8 cellular contexts compared by ENCODE assay signal in the genomic region with DNA sequence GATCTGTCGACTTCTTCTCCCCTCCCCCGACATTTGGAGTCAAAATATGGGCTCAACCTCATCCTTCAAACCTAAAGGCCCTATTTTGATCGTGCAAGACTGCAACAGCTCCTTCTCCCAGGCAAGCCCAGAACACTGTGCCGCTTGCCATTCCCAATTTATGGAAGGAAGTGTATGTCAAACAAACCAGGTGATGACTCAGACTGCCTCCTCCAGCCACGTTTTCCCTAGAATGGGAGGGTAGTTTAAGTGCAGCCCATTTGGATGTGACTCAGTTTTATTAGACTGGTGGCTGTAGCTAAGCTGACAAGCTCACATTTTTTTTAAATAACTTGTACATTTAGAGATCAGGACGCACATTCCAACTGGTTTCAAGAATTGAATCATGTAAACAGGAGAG.
DNase-seq lines count a peak whose midpoint lies in the region; ATAC-seq lines count a peak whose summit lies in the region.

No MANE protein-coding gene starts in this region.

- H3K9me3 ChIP-seq in right cardiac atrium (ENCODE audit: control insufficient read depth, low read length): no peaks in the 10 kb centered on the region

- H3K4me3 Mint-ChIP-seq in activated CD4-positive, alpha-beta T cell treated with anti-CD3 and anti-CD28 coated beads, Interleukin-2, amount 10 ng/mL, durations not matched to agents 7 days and 5 days: peak overlapping the region; percentile 64
- H3K4me3 Mint-ChIP-seq in activated CD4-positive, alpha-beta memory T cell treated with anti-CD3 and anti-CD28 coated beads, Interleukin-2, amount 10 ng/mL, durations not matched to agents 7 days and 5 days: peak overlapping the region; percentile 86

- intact Hi-C loops in right cardiac atrium (cut with DNase I): no loop called here

- H3K4me3 ChIP-seq in right cardiac atrium (ENCODE audit: low read length): no peak overlapping the region

- no peaks in the 10 kb centered on the region for H3K4me1 ChIP-seq in right cardiac atrium (ENCODE audit: control insufficient read depth, insufficient read depth, low read length)

- CTCF ChIA-PET in activated CD4-positive, alpha-beta T cell treated with anti-CD3 and anti-CD28 coated beads, Interleukin-2, amount 10 ng/mL, durations not matched to agents 7 days and 5 days (lab: Charles Lee): interaction anchor here (1.2 to 1.3 kb wide), 2 partner anchors 11 to 12 kb away, joined by 3 read pairs; no protein-coding TSS in a partner anchor
- CTCF ChIA-PET in activated CD4-positive, alpha-beta memory T cell treated with anti-CD3 and anti-CD28 coated beads, Interleukin-2, amount 10 ng/mL, durations not matched to agents 7 days and 5 days (lab: Charles Lee): interaction anchor here (0.6 to 1.7 kb wide), 3 partner anchors 13 to 31 kb away, joined by 3 to 7 read pairs (median 4); no protein-coding TSS in a partner anchor

- peaks cover 15% of the 10 kb centered on the region for H3K36me3 Mint-ChIP-seq in activated CD4-positive, alpha-beta T cell treated with anti-CD3 and anti-CD28 coated beads, Interleukin-2, amount 10 ng/mL, durations not matched to agents 7 days and 5 days (ENCODE audit: low read depth)
- H3K36me3 Mint-ChIP-seq in activated CD4-positive, alpha-beta memory T cell treated with anti-CD3 and anti-CD28 coated beads, Interleukin-2, amount 10 ng/mL, durations not matched to agents 7 days and 5 days (ENCODE audit: low read depth): peaks cover 40% of the 10 kb centered on the region

- no peaks in the 10 kb centered on the region for H3K9me3 Mint-ChIP-seq in activated CD4-positive, alpha-beta T cell treated with anti-CD3 and anti-CD28 coated beads, Interleukin-2, amount 10 ng/mL, durations not matched to agents 7 days and 5 days
- H3K9me3 Mint-ChIP-seq in activated CD4-positive, alpha-beta memory T cell treated with anti-CD3 and anti-CD28 coated beads, Interleukin-2, amount 10 ng/mL, durations not matched to agents 7 days and 5 days: no peaks in the 10 kb centered on the region

- no peak for DNase-seq in activated CD4-positive, alpha-beta T cell treated with anti-CD3 and anti-CD28 coated beads, Interleukin-2, amount 10 ng/mL, durations not matched to agents 7 days and 5 days
- no peak for DNase-seq in activated CD4-positive, alpha-beta T cell treated with anti-CD3 and anti-CD28 coated beads, Interleukin-2, amount 50 U/mL, for 4 hours
- DNase-seq in activated CD4-positive, alpha-beta memory T cell treated with anti-CD3 and anti-CD28 coated beads, Interleukin-2, amount 10 ng/mL, durations not matched to agents 7 days and 5 days: no peak
- DNase-seq in right cardiac atrium (peak in 1 of 3 donors; percentile 12), stromal cell of bone marrow (ENCODE audit: low read depth) (peak; percentile 87), D341Med (ENCODE audit: low spot score) (no peak), SK-N-DZ (ENCODE audit: low spot score) (no peak), NCI-H2227 treated with DMSO at 0.1 percent for 48 hours (lab: John Stamatoyannopoulos, UW) (no peak)

- H3K4me1 Mint-ChIP-seq in activated CD4-positive, alpha-beta T cell treated with anti-CD3 and anti-CD28 coated beads, Interleukin-2, amount 10 ng/mL, durations not matched to agents 7 days and 5 days: peaks cover 67% of the 10 kb centered on the region
- H3K4me1 Mint-ChIP-seq in activated CD4-positive, alpha-beta memory T cell treated with anti-CD3 and anti-CD28 coated beads, Interleukin-2, amount 10 ng/mL, durations not matched to agents 7 days and 5 days: peaks cover 58% of the 10 kb centered on the region

- no peaks in the 10 kb centered on the region for H3K27me3 Mint-ChIP-seq in activated CD4-positive, alpha-beta T cell treated with anti-CD3 and anti-CD28 coated beads, Interleukin-2, amount 10 ng/mL, durations not matched to agents 7 days and 5 days
- H3K27me3 Mint-ChIP-seq in activated CD4-positive, alpha-beta memory T cell treated with anti-CD3 and anti-CD28 coated beads, Interleukin-2, amount 10 ng/mL, durations not matched to agents 7 days and 5 days: no peaks in the 10 kb centered on the region

- H3K27ac Mint-ChIP-seq in activated CD4-positive, alpha-beta T cell treated with anti-CD3 and anti-CD28 coated beads, Interleukin-2, amount 10 ng/mL, durations not matched to agents 7 days and 5 days: peak overlapping the region; percentile 95
- H3K27ac Mint-ChIP-seq in activated CD4-positive, alpha-beta memory T cell treated with anti-CD3 and anti-CD28 coated beads, Interleukin-2, amount 10 ng/mL, durations not matched to agents 7 days and 5 days: peak overlapping the region; percentile 89

- H3K27ac ChIP-seq in right cardiac atrium (ENCODE audit: low read length): peak overlapping the region; percentile 30

- POLR2A ChIA-PET in activated CD4-positive, alpha-beta T cell treated with anti-CD3 and anti-CD28 coated beads, Interleukin-2, amount 10 ng/mL, durations not matched to agents 7 days and 5 days (lab: Charles Lee): interaction anchor here (1.7 kb wide), 1 partner anchor 12 kb away, joined by 4 read pairs; no protein-coding TSS in a partner anchor
- POLR2A ChIA-PET in activated CD4-positive, alpha-beta memory T cell treated with anti-CD3 and anti-CD28 coated beads, Interleukin-2, amount 10 ng/mL, durations not matched to agents 7 days and 5 days (lab: Charles Lee): interaction anchor here (1.0 to 7.4 kb wide), 9 partner anchors 15 to 898 kb away, joined by 3 to 167 read pairs (median 9); a partner anchor contains a TSS

- WGBS in right cardiac atrium: 39% methylated on average over 6 of the region's 6 CpGs

- no peaks in the 10 kb centered on the region for H3K27me3 ChIP-seq in right cardiac atrium (ENCODE audit: control insufficient read depth, insufficient read depth)

- peak in 1 of 2 donors; percentile 77 for ATAC-seq in right cardiac atrium
